21 cellular contexts compared by ENCODE assay signal in the genomic region with DNA sequence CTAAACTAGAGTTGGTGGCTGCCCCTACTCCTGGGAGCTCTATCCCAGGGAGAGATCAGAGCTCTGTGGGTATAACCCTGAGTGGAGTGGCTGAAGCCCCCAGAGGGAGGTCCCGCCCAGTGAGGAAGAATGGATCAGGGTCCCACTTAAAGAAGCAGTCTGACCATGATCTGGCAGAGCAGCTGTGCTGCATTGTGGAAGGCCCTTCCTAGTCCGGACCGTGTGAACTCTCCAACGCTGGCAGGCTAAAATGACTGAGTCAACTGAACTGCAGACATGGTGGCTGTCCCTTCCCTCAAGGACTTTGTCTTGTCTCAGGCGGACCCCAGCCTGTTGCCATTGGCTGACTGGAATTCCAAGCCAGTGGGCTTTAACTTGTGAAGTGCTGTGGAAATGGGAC.
"Had no signal": no experiment of that assay in that cellular context is flagged by ENCODE, and none has a peak within 500 bp of the region (broad histone marks: within the 10 kb centered on the region; RNA-seq: fewer than 3 reads in every experiment).

No MANE protein-coding gene starts in this region.

- H3K4me1 Mint-ChIP-seq: immature natural killer cell; memory B cell; naive thymus-derived CD4-positive, alpha-beta T cell had no signal

- H3K27ac Mint-ChIP-seq: immature natural killer cell; memory B cell; naive thymus-derived CD4-positive, alpha-beta T cell; natural killer cell treated with Interleukin-12 subunit alpha and Interleukin-12 subunit beta and Interleukin-15 and Interleukin-18, amount 100 ng/mL, for 72 hours had no signal

- H3K27me3 Mint-ChIP-seq: memory B cell; natural killer cell treated with Interleukin-12 subunit alpha and Interleukin-12 subunit beta and Interleukin-15 and Interleukin-18, amount 100 ng/mL, for 72 hours had no signal

- H3K36me3 Mint-ChIP-seq: immature natural killer cell; memory B cell; naive thymus-derived CD4-positive, alpha-beta T cell; natural killer cell treated with Interleukin-12 subunit alpha and Interleukin-12 subunit beta and Interleukin-15 and Interleukin-18, amount 100 ng/mL, for 72 hours had no signal

- ATAC-seq: mucosa of descending colon; naive thymus-derived CD4-positive, alpha-beta T cell; sciatic nerve had no signal

- H3K4me3 Mint-ChIP-seq: immature natural killer cell; memory B cell; naive thymus-derived CD4-positive, alpha-beta T cell; natural killer cell treated with Interleukin-12 subunit alpha and Interleukin-12 subunit beta and Interleukin-15 and Interleukin-18, amount 100 ng/mL, for 72 hours had no signal

- DNase-seq: hypothalamus; immature natural killer cell; left ventricle myocardium inferior; midbrain; mucosa of descending colon; naive thymus-derived CD4-positive, alpha-beta T cell; ovary; retina; stimulated activated CD4-positive, alpha-beta T cell treated with anti-CD3 and anti-CD28 coated beads, Interleukin-12 subunit alpha, Interleukin-12 subunit beta, amount 100 ng/mL, for 4 hours; stimulated activated CD4-positive, alpha-beta T cell treated with anti-CD3 and anti-CD28 coated beads, Interleukin-15, amount 100 ng/mL, for 24 hours; stimulated activated CD4-positive, alpha-beta T cell treated with anti-CD3 and anti-CD28 coated beads, Interleukin-2, amount 100 ng/mL, for 24 hours; stimulated activated CD4-positive, alpha-beta T cell treated with anti-CD3 and anti-CD28 coated beads, Interleukin-4, amount 100 ng/mL, for 1 hour; stimulated activated naive CD4-positive, alpha-beta T cell; stomach; testis; thyroid gland; transverse colon; upper lobe of left lung had no signal
